Comparison of ENCODE assay signal across 8 cellular contexts in the genomic region with DNA sequence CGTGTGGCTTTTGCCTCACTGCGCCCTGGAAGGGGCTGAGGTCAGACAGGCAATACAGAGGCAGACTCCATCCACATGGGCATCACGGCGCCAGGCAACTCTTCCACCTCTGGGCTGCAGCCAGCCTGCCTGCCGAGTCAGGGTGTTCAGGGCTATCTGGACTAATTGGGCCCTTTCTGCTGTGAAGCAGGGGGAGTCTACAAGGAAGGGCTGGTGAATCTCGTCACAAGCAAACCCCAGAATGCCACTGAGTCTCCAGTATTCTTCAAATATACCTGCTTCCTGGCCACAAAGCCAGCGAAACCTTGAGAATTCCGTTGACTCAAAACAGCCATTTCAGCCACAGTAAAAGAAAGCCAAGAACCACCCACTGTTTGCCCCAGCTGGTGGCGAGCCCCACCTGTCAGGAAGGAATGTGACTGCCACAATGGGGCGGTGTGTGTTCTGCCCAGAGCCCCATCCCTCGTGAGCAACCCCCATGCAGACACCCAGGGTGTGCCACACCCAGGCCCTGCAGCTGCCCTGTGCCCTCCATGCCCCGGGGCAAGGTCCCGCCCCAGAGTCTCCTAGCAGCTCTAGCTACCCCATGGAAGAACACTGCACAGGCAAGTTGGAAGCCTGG.
DNase-seq lines count a peak whose midpoint lies in the region; ATAC-seq and TF ChIP-seq lines count a peak whose summit lies in the region.

No MANE protein-coding gene starts in this region.

- in situ Hi-C loops in brain microvascular endothelial cell (cut with HindIII; ENCODE audit: low pct_ligation_motif_present, low sequenced_read_pairs): no loop called here

- no peaks in the 10 kb centered on the region for H3F3A ChIP-seq in SK-N-SH (replicated peaks; ENCODE audit: insufficient read depth)

- no peaks in the 10 kb centered on the region for H3K36me3 Mint-ChIP-seq in naive B cell

- H4K20me1 ChIP-seq in SK-N-SH (ENCODE audit: insufficient read depth): no peaks in the 10 kb centered on the region

- no peak overlapping the region for H3K4me3 ChIP-seq in SK-N-SH (ENCODE audit: low read depth in 2 of 2, low read length in 1 of 2)
- no peak overlapping the region for H3K4me3 ChIP-seq in brain microvascular endothelial cell (ENCODE audit: low read depth, low read length)

- no peak overlapping the region; a peak in 1 of 4 replicates for H3K27ac ChIP-seq in SK-N-SH (ENCODE audit: low read depth in 2 of 2, low read length in 1 of 2)
- H3K27ac ChIP-seq in brain microvascular endothelial cell: no peak overlapping the region

- H3K4me1 Mint-ChIP-seq in naive B cell: peaks cover 66 to 96% (median 89%) of the 10 kb centered on the region in 3 donors

- H3K9me2 ChIP-seq in SK-N-SH: no peaks in the 10 kb centered on the region

- no peak overlapping the region for H3K4me2 ChIP-seq in SK-N-SH

- peaks cover 0 to 4% of the 10 kb centered on the region in 2 experiments for H3K36me3 ChIP-seq in SK-N-SH (replicated peaks in 1 of 2; ENCODE audit: control insufficient read depth in 1 of 2, insufficient read depth in 2 of 2, low read length in 1 of 2)
- no peaks in the 10 kb centered on the region for H3K36me3 ChIP-seq in brain microvascular endothelial cell (replicated peaks)

- no peaks in the 10 kb centered on the region for H3K27me3 Mint-ChIP-seq in naive B cell

- no peaks in the 10 kb centered on the region for H3K27me3 ChIP-seq in SK-N-SH (ENCODE audit: insufficient read depth)
- no peaks in the 10 kb centered on the region for H3K27me3 ChIP-seq in brain microvascular endothelial cell (replicated peaks)

- POLR2A ChIA-PET in SK-N-SH (lab: Yijun Ruan, JAX): no interaction called here

- H3K9me3 Mint-ChIP-seq in naive B cell: peaks cover 0 to 2% (median 0%) of the 10 kb centered on the region in 7 donors

- no peak overlapping the region for H3K9ac ChIP-seq in SK-N-SH

- H2AFZ ChIP-seq in SK-N-SH (ENCODE audit: low read depth): no peak overlapping the region

- CTCF ChIA-PET in SK-N-SH (lab: Yijun Ruan, JAX): interaction anchor here (1.0 kb wide), 1 partner anchor 98 kb away, joined by 3 read pairs; no protein-coding TSS in a partner anchor

- TF ChIP-seq EP300 in SK-N-SH (IDR thresholded peaks at IDR 0.05; ENCODE audit: borderline replicate concordance in 1 of 2, low read depth in 1 of 2, low read length in 1 of 2): no peak

- peak overlapping the region; percentile 86 to 99 (median 96) for H3K27ac Mint-ChIP-seq in naive B cell

- DNase-seq in SIG-M5 treated with dmso at 0.1 percent for 504 hours (lab: John Stamatoyannopoulos, UW; ENCODE audit: unreplicated experiment): peak; percentile 17
- no peak for DNase-seq in SIG-M5 (lab: John Stamatoyannopoulos, UW)
- peak; percentile 48 for DNase-seq in activated T-cell treated with anti-CD3 and anti-CD28 coated beads for 48 hours (ENCODE audit: low read depth)
- DNase-seq in naive B cell: peak; percentile 77
- DNase-seq in SK-N-SH: no peak
- no peak for DNase-seq in NCI-H774 (lab: John Stamatoyannopoulos, UW)
- DNase-seq in brain microvascular endothelial cell: no peak

- H3K4me3 Mint-ChIP-seq in naive B cell: peak overlapping the region; percentile 49 to 88 (median 78)

- no peaks in the 10 kb centered on the region for H3K9me3 ChIP-seq in SK-N-SH

- WGBS in SK-N-SH (ENCODE audit: low lambda C conversion rate): 90% methylated on average over 9 of the region's 13 CpGs

- TF ChIP-seq CTCF in SK-N-SH (IDR thresholded peaks at IDR 0.05) (no peak), brain microvascular endothelial cell (IDR thresholded peaks at IDR 0.05; ENCODE audit: low read depth, low read length, missing control alignments) (no peak)

- no peak for TF ChIP-seq RAD21 in SK-N-SH (IDR thresholded peaks at IDR 0.05; ENCODE audit: low read length)

- H3K4me1 ChIP-seq in SK-N-SH (ENCODE audit: control insufficient read depth in 1 of 2, insufficient read depth in 2 of 2, low read depth in 1 of 2, low read length in 1 of 2): peaks cover 0 to 30% of the 10 kb centered on the region in 2 experiments; a peak in 1 of 4 replicates

- ATAC-seq in HG03354 (IDR thresholded peaks at IDR 0.05; ENCODE audit: poor library complexity, severe bottlenecking, unreplicated experiment) (peak; percentile 71), naive B cell (ENCODE audit: low read depth in 2 of 2) (peak; percentile 81 to 85)

- no peaks in the 10 kb centered on the region for H3K79me2 ChIP-seq in SK-N-SH (ENCODE audit: insufficient read depth)

TF ChIP-seq in SK-N-SH, 30 proteins besides CTCF, POLR2A, EP300 and RAD21:
- TF ChIP-seq EZH2phosphoT487 (IDR thresholded peaks at IDR 0.05; ENCODE audit: borderline replicate concordance, low read depth): no peak
- no peak for TF ChIP-seq SMC3 (IDR thresholded peaks at IDR 0.05; ENCODE audit: low read depth, low read length)
- TF ChIP-seq RXRA (IDR thresholded peaks at IDR 0.05; ENCODE audit: borderline replicate concordance, low read depth): no peak
- TF ChIP-seq TCF12 (IDR thresholded peaks at IDR 0.05): no peak
- TF ChIP-seq JUND (IDR thresholded peaks at IDR 0.05): no peak
- no peak for TF ChIP-seq FOXJ3 (CRISPR knock-in tag; IDR thresholded peaks at IDR 0.05)
- TF ChIP-seq TAF1 (IDR thresholded peaks at IDR 0.05; ENCODE audit: borderline replicate concordance, low read depth, low read length): no peak
- TF ChIP-seq, protein P1, sequence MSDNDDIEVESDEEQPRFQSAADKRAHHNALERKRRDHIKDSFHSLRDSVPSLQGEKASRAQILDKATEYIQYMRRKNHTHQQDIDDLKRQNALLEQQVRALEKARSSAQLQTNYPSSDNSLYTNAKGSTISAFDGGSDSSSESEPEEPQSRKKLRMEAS (IDR thresholded peaks at IDR 0.05; ENCODE audit: low read depth): no peak
- TF ChIP-seq GABPA (IDR thresholded peaks at IDR 0.05; ENCODE audit: low read depth): no peak
- no peak for TF ChIP-seq FOXM1 (IDR thresholded peaks at IDR 0.05; ENCODE audit: low read depth)
- no peak for TF ChIP-seq CHD2 (IDR thresholded peaks at IDR 0.05; ENCODE audit: low read length, partially characterized antibody)
- no peak for TF ChIP-seq MXI1 (IDR thresholded peaks at IDR 0.05; ENCODE audit: low read depth, low read length)
- TF ChIP-seq RCOR1 (IDR thresholded peaks at IDR 0.05; ENCODE audit: low read length): no peak

Comparison
In these comparisons a context has a peak if more than half of its experiments do, and no peak if none do; other contexts are left out.
1. DNase-seq: peak in SIG-M5 treated with dmso at 0.1 percent for 504 hours (single experiment), activated T-cell treated with anti-CD3 and anti-CD28 coated beads for 48 hours (single experiment) and naive B cell (single experiment); none in SIG-M5 (single experiment), SK-N-SH (single experiment), NCI-H774 (single experiment) and brain microvascular endothelial cell (single experiment).